ENCODE assay signal across 16 cellular contexts in the genomic region with DNA sequence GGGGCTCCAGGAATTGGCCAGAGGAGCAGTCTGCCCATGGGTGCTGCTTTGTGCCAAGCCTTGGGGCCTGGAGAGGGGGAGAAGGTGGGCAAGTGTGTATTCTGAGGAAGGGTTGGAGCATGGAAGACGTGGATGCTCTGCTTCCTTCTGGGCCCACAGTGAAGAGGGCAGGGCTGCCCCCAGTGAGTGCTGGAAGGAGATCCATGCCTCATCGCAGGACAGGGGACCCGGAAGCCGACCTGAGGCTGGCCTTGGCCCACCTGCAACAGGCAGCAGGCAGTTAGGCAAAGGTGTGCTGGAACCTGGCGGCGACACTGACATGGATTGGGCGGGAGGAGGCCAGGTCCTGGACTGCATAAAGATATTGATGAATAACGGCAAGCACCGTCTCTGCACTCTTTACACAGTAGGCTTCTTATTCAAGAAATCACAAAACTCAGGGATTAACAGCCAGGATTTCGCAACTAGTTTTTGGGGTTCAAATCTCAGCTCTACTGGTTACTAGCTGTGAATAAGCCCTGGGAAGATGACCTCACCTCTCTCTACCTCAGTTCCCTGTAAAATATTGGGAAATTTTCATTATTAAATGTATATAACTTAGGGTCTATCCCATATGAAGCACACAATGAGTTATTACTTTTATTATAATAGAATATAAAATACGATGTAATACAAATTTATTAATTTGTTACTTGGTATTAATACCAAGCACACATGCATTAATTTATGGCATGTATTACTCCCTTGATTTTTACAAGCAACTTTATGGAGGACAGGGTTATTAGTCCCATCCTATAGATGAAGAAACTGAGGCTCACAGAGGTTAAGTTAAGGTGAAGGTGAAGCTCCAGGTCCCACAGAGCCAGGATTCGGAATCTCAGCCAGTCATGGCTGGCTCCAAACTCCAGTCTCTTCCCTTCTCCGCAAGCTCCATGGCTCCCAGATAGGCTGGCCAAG.
DNase-seq lines count a peak whose midpoint lies in the region; ATAC-seq, FAIRE-seq and TF ChIP-seq lines count a peak whose summit lies in the region.
"Had no signal": no experiment of that assay in that cellular context is flagged by ENCODE, and none has a peak within 500 bp of the region (broad histone marks: within the 10 kb centered on the region; RNA-seq: fewer than 3 reads in every experiment).

No MANE protein-coding gene starts in this region.

- DNase-seq in H1 (ENCODE audit: low read depth in 1 of 2, low spot score in 2 of 2): no peak
- no peak for DNase-seq in stimulated activated effector memory CD8-positive, alpha-beta T cell treated with anti-CD3 and anti-CD28 coated beads, Interleukin-12 subunit alpha, Interleukin-12 subunit beta, amount 100 ng/mL, for 72 hours (ENCODE audit: low spot score in 2 of 2)
- no peak for DNase-seq in Ammon's horn (ENCODE audit: low spot score)
- no peak for DNase-seq in activated CD8-positive, alpha-beta memory T cell treated with anti-CD3 and anti-CD28 coated beads for 24 hours
- DNase-seq: activated CD4-positive, alpha-beta memory T cell treated with anti-CD3 and anti-CD28 coated beads, Interleukin-2, amount 10 ng/mL, durations not matched to agents 7 days and 5 days; DMS 273 treated with DMSO at 0.1 percent for 48 hours; NCI-H1092; stimulated activated CD4-positive, alpha-beta T cell treated with anti-CD3 and anti-CD28 coated beads, Interleukin-1b, Interleukin-23, amount 100 ng/mL, for 48 hours; stimulated activated CD8-positive, alpha-beta memory T cell treated with anti-CD3 and anti-CD28 coated beads, Interleukin-4, amount 100 ng/mL, for 48 hours had no signal

- TF ChIP-seq POLR2A in H1 (IDR thresholded peaks at IDR 0.05; ENCODE audit: control extremely low read depth in 1 of 2, low read depth in 2 of 2, low read length in 2 of 2): no peak

- ATAC-seq in stimulated activated effector memory CD8-positive, alpha-beta T cell treated with anti-CD3 and anti-CD28 coated beads, Interleukin-12 subunit alpha, Interleukin-12 subunit beta, amount 100 ng/mL, for 72 hours: no peak
- ATAC-seq in GM21526 (IDR thresholded peaks at IDR 0.05; ENCODE audit: low FRiP score, unreplicated experiment): no peak
- no peak for ATAC-seq in GM18498 (IDR thresholded peaks at IDR 0.05; ENCODE audit: unreplicated experiment)
- ATAC-seq: activated T-helper 17 cell treated with anti-CD3 and anti-CD28 coated beads, Interleukin-2, amount 50 U/mL, for 72 hours had no signal

- no peak overlapping the region for H3K56ac ChIP-seq in H1 (replicated peaks; ENCODE audit: insufficient read length, low read depth, low read length)

- no peak overlapping the region for H3K4me3 Mint-ChIP-seq in stimulated activated effector memory CD8-positive, alpha-beta T cell treated with anti-CD3 and anti-CD28 coated beads, Interleukin-12 subunit alpha, Interleukin-12 subunit beta, amount 100 ng/mL, for 72 hours
- H3K4me3 Mint-ChIP-seq: activated CD4-positive, alpha-beta memory T cell treated with anti-CD3 and anti-CD28 coated beads, Interleukin-2, amount 10 ng/mL, durations not matched to agents 7 days and 5 days; activated T-helper 17 cell treated with anti-CD3 and anti-CD28 coated beads, Interleukin-2, amount 50 U/mL, for 72 hours had no signal

- H2BK20ac ChIP-seq in H1 (ENCODE audit: low read length): no peak overlapping the region

- H3K36me3 ChIP-seq in HEK293 (ENCODE audit: control insufficient read depth in 2 of 2, insufficient read depth in 1 of 2, low read length in 2 of 2) (no peaks in the 10 kb centered on the region), H1 (ENCODE audit: control insufficient read depth in 2 of 4, insufficient read depth in 4 of 4, low read length in 3 of 4) (no peaks in the 10 kb centered on the region), mucosa of rectum (ENCODE audit: control insufficient read depth in 2 of 2, insufficient read depth in 2 of 2, low read length in 2 of 2) (no peaks in the 10 kb centered on the region)

- no peaks in the 10 kb centered on the region for H3K36me3 Mint-ChIP-seq in stimulated activated effector memory CD8-positive, alpha-beta T cell treated with anti-CD3 and anti-CD28 coated beads, Interleukin-12 subunit alpha, Interleukin-12 subunit beta, amount 100 ng/mL, for 72 hours

- H3K79me1 ChIP-seq in H1 (ENCODE audit: low read depth, low read length): no peaks in the 10 kb centered on the region

- no peak overlapping the region; the same call in 1 of the 2 replicates for H4K8ac ChIP-seq in H1 (ENCODE audit: extremely low read depth, insufficient read depth, low read length)

- peaks cover 10% of the 10 kb centered on the region for H3K4me1 Mint-ChIP-seq in stimulated activated effector memory CD8-positive, alpha-beta T cell treated with anti-CD3 and anti-CD28 coated beads, Interleukin-12 subunit alpha, Interleukin-12 subunit beta, amount 100 ng/mL, for 72 hours
- H3K4me1 Mint-ChIP-seq: activated CD4-positive, alpha-beta memory T cell treated with anti-CD3 and anti-CD28 coated beads, Interleukin-2, amount 10 ng/mL, durations not matched to agents 7 days and 5 days; activated T-helper 17 cell treated with anti-CD3 and anti-CD28 coated beads, Interleukin-2, amount 50 U/mL, for 72 hours had no signal

- H3K9ac ChIP-seq in H1 (replicated peaks in 1 of 4; ENCODE audit: extremely low read depth in 1 of 4, low read depth in 3 of 4, low read length in 3 of 4): no peak overlapping the region
- H3K9ac ChIP-seq in mucosa of rectum (ENCODE audit: low read depth in 1 of 2, low read length in 2 of 2): no peak overlapping the region
- H3K9ac ChIP-seq: parathyroid adenoma had no signal

- TF ChIP-seq EP300 in H1 (IDR thresholded peaks at IDR 0.05; ENCODE audit: borderline replicate concordance in 1 of 2, low read depth in 2 of 2, low read length in 2 of 2): no peak

- no peak overlapping the region for H2BK120ac ChIP-seq in H1 (replicated peaks; ENCODE audit: low read depth, low read length)

- no peak overlapping the region for H3K4me2 ChIP-seq in H1 (ENCODE audit: insufficient read depth in 1 of 2, low read depth in 2 of 2, low read length in 2 of 2)

- no peaks in the 10 kb centered on the region for H3K23me2 ChIP-seq in H1 (ENCODE audit: low read depth, low read length)

- no peak overlapping the region for H4K5ac ChIP-seq in H1 (ENCODE audit: insufficient read length, low read depth, low read length)

- H4K91ac ChIP-seq in H1 (replicated peaks; ENCODE audit: insufficient read length, low read length): peak overlapping the region; percentile 10

- TF ChIP-seq RAD21 in H1 (IDR thresholded peaks at IDR 0.05 in 1 of 2, conservative IDR thresholded peaks at IDR 0.05 in 1 of 2; ENCODE audit: low read depth in 2 of 2, low read length in 2 of 2): no peak

- H2AK5ac ChIP-seq in H1 (ENCODE audit: low read depth, low read length): no peak overlapping the region

- H3K18ac ChIP-seq in H1 (ENCODE audit: extremely low read depth, low read length): no peak overlapping the region

- H3K14ac ChIP-seq in H1 (ENCODE audit: insufficient read length): no peak overlapping the region

- no peak overlapping the region for H2BK12ac ChIP-seq in H1 (ENCODE audit: low read depth, low read length)

- H3K4ac ChIP-seq in H1 (replicated peaks; ENCODE audit: insufficient read length, low read depth, low read length): no peak overlapping the region

- H3K9me3 Mint-ChIP-seq in stimulated activated effector memory CD8-positive, alpha-beta T cell treated with anti-CD3 and anti-CD28 coated beads, Interleukin-12 subunit alpha, Interleukin-12 subunit beta, amount 100 ng/mL, for 72 hours: no peaks in the 10 kb centered on the region
- H3K9me3 Mint-ChIP-seq: activated CD4-positive, alpha-beta memory T cell treated with anti-CD3 and anti-CD28 coated beads, Interleukin-2, amount 10 ng/mL, durations not matched to agents 7 days and 5 days; activated T-helper 17 cell treated with anti-CD3 and anti-CD28 coated beads, Interleukin-2, amount 50 U/mL, for 72 hours had no signal

- WGBS in H1 (ENCODE audit: extremely low coverage in 1 of 2, insufficient coverage in 1 of 2, insufficient read length in 1 of 2, insufficient replicate concordance in 2 of 2, low coverage in 1 of 2, low lambda C conversion rate in 2 of 2, missing lambda C conversion rate in 1 of 2), 2 experiments: 84% methylated on average over 13 of the region's 13 CpGs; no CpG with 5 or more reads in 1 of the 2 experiments

- no peaks in the 10 kb centered on the region for H3K27me3 ChIP-seq in H1 (replicated peaks in 1 of 4; ENCODE audit: control insufficient read depth in 3 of 4, extremely low read depth in 1 of 4, insufficient read depth in 3 of 4, low read length in 3 of 4)
- no peaks in the 10 kb centered on the region for H3K27me3 ChIP-seq in mucosa of rectum (ENCODE audit: control insufficient read depth in 2 of 2, insufficient read depth in 2 of 2, low read length in 2 of 2)

- H4K20me1 ChIP-seq in H1 (replicated peaks in 1 of 2; ENCODE audit: control insufficient read depth in 1 of 2, insufficient read depth in 2 of 2, low read length in 2 of 2): no peaks in the 10 kb centered on the region

- H3K9me3 ChIP-seq in HEK293 (ENCODE audit: control insufficient read depth, insufficient read depth, low read depth, low read length) (no peaks in the 10 kb centered on the region), H1 (ENCODE audit: insufficient read depth in 2 of 2, low read depth in 1 of 2, low read length in 1 of 2) (peaks cover 3 to 10% of the 10 kb centered on the region in 2 experiments; a peak in 3 of 4 replicates), mucosa of rectum (ENCODE audit: control insufficient read depth in 2 of 2, low read length in 2 of 2) (no peaks in the 10 kb centered on the region)

- no peak overlapping the region for H2AFZ ChIP-seq in H1 (ENCODE audit: low read length)

- no peak overlapping the region; the same call in 1 of the 2 replicates for H2BK15ac ChIP-seq in H1 (ENCODE audit: low read length)

- H2BK5ac ChIP-seq in H1 (ENCODE audit: low read depth, low read length): no peak overlapping the region

- H3K4me1 ChIP-seq in HEK293 (ENCODE audit: control insufficient read depth, insufficient read depth, low read length) (peaks cover 4% of the 10 kb centered on the region; the same call in 1 of the 2 replicates), H1 (replicated peaks in 1 of 4; ENCODE audit: control insufficient read depth in 3 of 4, insufficient read depth in 4 of 4, low read length in 3 of 4) (peaks cover 0 to 5% (median 3%) of the 10 kb centered on the region in 4 experiments; a peak in 4 of 7 replicates), mucosa of rectum (ENCODE audit: control insufficient read depth in 2 of 2, insufficient read depth in 2 of 2, low read length in 2 of 2) (peaks cover 0 to 4% of the 10 kb centered on the region in 2 donors)
- H3K4me1 ChIP-seq: parathyroid adenoma had no signal

- H3K23ac ChIP-seq in H1 (ENCODE audit: insufficient read length): no peak overlapping the region

- H3K27ac Mint-ChIP-seq in stimulated activated effector memory CD8-positive, alpha-beta T cell treated with anti-CD3 and anti-CD28 coated beads, Interleukin-12 subunit alpha, Interleukin-12 subunit beta, amount 100 ng/mL, for 72 hours: peak overlapping the region; percentile 54
- H3K27ac Mint-ChIP-seq: activated CD4-positive, alpha-beta memory T cell treated with anti-CD3 and anti-CD28 coated beads, Interleukin-2, amount 10 ng/mL, durations not matched to agents 7 days and 5 days; activated T-helper 17 cell treated with anti-CD3 and anti-CD28 coated beads, Interleukin-2, amount 50 U/mL, for 72 hours had no signal

- POLR2A ChIA-PET in HEK293 (lab: Yijun Ruan, JAX) (interaction anchor here (1.0 to 1.5 kb wide), 6 partner anchors 18 to 77 kb away, joined by 3 to 7 read pairs (median 4); a partner anchor contains a TSS), H1 (lab: Charles Lee; ENCODE audit: partially characterized antibody) (interaction anchor here (0.7 to 1.8 kb wide), 4 partner anchors 10 to 63 kb away, joined by 3 to 6 read pairs (median 4); no protein-coding TSS in a partner anchor)

- H3K4me3 ChIP-seq in HEK293 (ENCODE audit: low read depth, low read length) (no peak overlapping the region), H1 (ENCODE audit: extremely low read depth in 1 of 4, insufficient read depth in 2 of 4, low read depth in 3 of 4, low read length in 4 of 4) (no peak overlapping the region), mucosa of rectum (ENCODE audit: low read length in 2 of 2) (no peak overlapping the region)
- H3K4me3 ChIP-seq: SK-N-MC had no signal

- no peak for FAIRE-seq in H1 (lab: Jason Lieb, UNC)

- CTCF ChIA-PET in HEK293 (lab: Yijun Ruan, JAX): interaction anchor here (0.6 kb wide), 1 partner anchor 41 kb away, joined by 4 read pairs; no protein-coding TSS in a partner anchor
- CTCF ChIA-PET in H1 (lab: Charles Lee; ENCODE audit: partially characterized antibody): interaction anchor here (0.8 to 1.9 kb wide), 3 partner anchors 22 to 280 kb away, joined by 3 to 6 read pairs (median 4); no protein-coding TSS in a partner anchor

- TF ChIP-seq CTCF in HEK293 (tag by site-specific recombination; IDR thresholded peaks at IDR 0.05) (no peak), H1 (IDR thresholded peaks at IDR 0.05; ENCODE audit: control extremely low read depth in 1 of 3, insufficient read depth in 1 of 3, low read depth in 1 of 3, low read length in 3 of 3) (no peak)

- no peaks in the 10 kb centered on the region for H3K79me2 ChIP-seq in H1 (ENCODE audit: control insufficient read depth in 1 of 2, insufficient read depth in 2 of 2, low read length in 2 of 2)
- H3K79me2 ChIP-seq: parathyroid adenoma had no signal

- H3K27ac ChIP-seq in HEK293 (ENCODE audit: extremely low read depth, low read depth, low read length): no peak overlapping the region
- no peak overlapping the region for H3K27ac ChIP-seq in H1 (ENCODE audit: low read depth, low read length)
- peak overlapping the region; percentile 17 to 64 for H3K27ac ChIP-seq in mucosa of rectum (ENCODE audit: low read depth in 2 of 2, low read length in 2 of 2)

Comparison
In these comparisons a context has a peak if more than half of its experiments do, and no peak if none do; other contexts are left out.
1. H3K27ac ChIP-seq: peak in mucosa of rectum (2 of 2); none in HEK293 (single experiment) and H1 (single experiment).